7 cellular contexts compared by ENCODE assay signal in the genomic region with DNA sequence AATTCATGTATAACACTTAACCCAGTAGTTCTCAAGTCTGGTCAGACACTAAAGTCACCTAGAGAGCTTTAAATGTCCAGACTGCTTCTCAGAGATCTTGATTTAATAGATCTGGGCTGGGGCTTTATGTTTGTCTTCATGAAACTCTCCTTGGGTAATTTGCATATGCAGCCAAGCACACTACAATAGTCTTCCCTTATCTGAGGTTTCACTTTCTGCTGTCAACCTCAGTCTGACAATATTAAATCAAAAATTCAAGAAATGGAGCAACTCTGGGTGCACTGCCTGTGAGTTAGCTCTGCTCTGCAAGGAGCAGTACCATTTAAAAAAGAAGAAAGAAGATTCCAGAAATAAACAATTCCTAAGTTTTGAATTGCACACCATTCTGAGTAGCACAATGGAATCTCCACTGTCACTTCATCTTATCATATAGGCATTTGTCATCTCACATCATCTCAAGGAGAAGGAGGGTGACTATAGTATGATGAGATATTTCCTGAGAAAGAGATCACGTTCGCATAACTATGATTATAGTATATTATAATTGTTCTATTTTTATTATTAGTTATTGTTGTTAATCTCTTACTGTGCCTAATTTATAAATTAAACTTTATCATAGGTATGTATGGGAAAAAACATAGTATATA. TPM values are rescaled to one million over a fixed set of nuclear protein-coding genes. Genes with fewer than 3 reads are reported as not detected.
A peak's percentile ranks its signal among the peaks of the same experiment; 100 is the strongest.
DNase-seq lines count a peak whose midpoint lies in the region; ATAC-seq and FAIRE-seq lines count a peak whose summit lies in the region.

No MANE protein-coding gene starts in this region.

- peak overlapping the region; percentile 45 to 65 (median 51) for H3K4me3 Mint-ChIP-seq in T-cell

- no peak overlapping the region for H3K4me2 ChIP-seq in skeletal muscle satellite cell (ENCODE audit: low read length)

- peaks cover 41 to 52% (median 44%) of the 10 kb centered on the region in 3 donors for H3K4me1 Mint-ChIP-seq in T-cell

- no peaks in the 10 kb centered on the region for H3K9me3 Mint-ChIP-seq in T-cell

- H3K27me3 ChIP-seq in skeletal muscle satellite cell (ENCODE audit: control insufficient read depth, insufficient read depth, low read length), result no peaks in the 10 kb centered on the region

- peak overlapping the region; percentile 7 for H3K9ac ChIP-seq in skeletal muscle satellite cell (ENCODE audit: low read depth, low read length)

- no peak for DNase-seq in GM19239 (ENCODE audit: insufficient read length, low spot score)
- no peak for DNase-seq in T-cell
- DNase-seq in medulla oblongata (ENCODE audit: extremely low spot score), result no peak
- no peak for DNase-seq in NK-92 (lab: John Stamatoyannopoulos, UW; ENCODE audit: unreplicated experiment)
- DNase-seq in G401 (ENCODE audit: low spot score), result no peak

- in situ Hi-C loops in G401 (cut with HindIII; ENCODE audit: low sequenced_read_pairs), result no loop called here

- CTCF ChIA-PET in T-cell (lab: Charles Lee), result interaction anchor here in 1 of 2 donors (1.1 kb wide), 1 partner anchor 67 kb away, joined by 3 read pairs; no protein-coding TSS in a partner anchor

- H3K4me3 ChIP-seq in skeletal muscle satellite cell (ENCODE audit: low read length), result no peak overlapping the region

- POLR2A ChIA-PET in T-cell (lab: Charles Lee), result no interaction called here

- H3K27ac Mint-ChIP-seq in T-cell, result peak overlapping the region; percentile 56 to 71

- no peaks in the 10 kb centered on the region for H3K9me3 ChIP-seq in skeletal muscle satellite cell (replicated peaks; ENCODE audit: low read length)

- peaks cover 60% of the 10 kb centered on the region for H3K4me1 ChIP-seq in skeletal muscle satellite cell (ENCODE audit: control insufficient read depth, insufficient read depth, low read length)

- H3K36me3 ChIP-seq in skeletal muscle satellite cell (ENCODE audit: insufficient read depth, low read length), result no peaks in the 10 kb centered on the region

- no peaks in the 10 kb centered on the region for H3K36me3 Mint-ChIP-seq in T-cell

- no peaks in the 10 kb centered on the region for H3K27me3 Mint-ChIP-seq in T-cell

- ATAC-seq in HG02938 (IDR thresholded peaks at IDR 0.05; ENCODE audit: unreplicated experiment) (peak; percentile 100), T-cell (replicated peaks in 1 of 4) (peak; percentile 74 to 88 (median 82))

- FAIRE-seq in GM19239 (lab: Jason Lieb, UNC), result peak; percentile 99

RNA-seq across cellular contexts. Expression of a gene that starts 9.4 kb away (rescaled TPM):
- total RNA-seq in T-cell, result 10 to 100 TPM in 3 of 5 donors, 1 to 10 TPM in 2; 6.7 to 11.1 (median 10.7) TPM
- 18.8 and 22.8 TPM in 2 replicates for total RNA-seq in skeletal muscle satellite cell (2012; rRNA removed)
- 19.8 and 28.9 TPM in 2 replicates for total RNA-seq in G401 (2014; rRNA removed; shearing (Covaris generic))

RNA-seq across cellular contexts. Expression of a gene that starts 55.0 kb away (rescaled TPM):
- 10 to 100 TPM; 14.6 to 28.3 (median 26.2) TPM for total RNA-seq in T-cell
- total RNA-seq in skeletal muscle satellite cell (2012; rRNA removed), result 25.3 and 27.3 TPM in 2 replicates
- 4.0 and 4.5 TPM in 2 replicates for total RNA-seq in G401 (2014; rRNA removed; shearing (Covaris generic))
